Comparison of ENCODE assay signal across 8 cellular contexts in the genomic region with DNA sequence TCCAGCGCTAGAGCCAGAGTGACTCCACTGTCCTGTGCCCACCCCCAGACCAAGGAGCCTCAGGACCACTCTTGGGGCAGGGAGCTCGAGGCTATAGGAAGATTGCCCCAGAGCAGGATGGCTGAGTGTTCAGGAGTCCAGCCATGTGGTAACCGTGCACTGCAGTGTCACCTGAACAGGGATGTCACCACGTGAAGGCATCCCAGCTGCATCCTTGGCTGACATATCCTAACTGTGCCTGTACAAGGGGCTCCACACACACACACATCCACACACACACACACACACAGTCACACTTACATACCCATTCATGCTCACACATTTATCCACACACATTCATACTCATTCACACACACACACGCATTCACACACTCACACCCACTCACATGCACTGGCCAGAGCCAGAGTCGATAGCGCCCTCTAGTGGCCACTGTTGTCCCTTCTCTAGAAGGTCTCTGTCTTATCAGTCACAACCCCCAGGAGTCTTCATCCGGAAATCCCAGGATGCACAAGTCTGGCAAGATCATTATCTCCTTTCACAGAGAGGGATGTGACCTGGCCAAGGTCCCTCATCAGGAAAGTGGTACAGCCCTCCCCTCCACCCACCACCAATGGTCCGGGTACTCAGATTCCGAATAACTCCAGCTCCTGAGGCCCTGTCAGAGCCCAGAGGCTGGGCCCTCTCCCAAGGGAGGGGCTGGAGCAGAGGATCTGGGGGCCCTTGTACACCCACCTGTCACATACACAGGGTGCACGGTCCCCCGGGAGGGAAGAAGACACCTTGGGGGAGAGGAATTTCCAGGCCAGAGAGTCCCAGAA. TPM values are rescaled to one million over a fixed set of nuclear protein-coding genes. Genes with fewer than 3 reads are reported as not detected.
A peak's percentile ranks its signal among the peaks of the same experiment; 100 is the strongest.
DNase-seq lines count a peak whose midpoint lies in the region; ATAC-seq and TF ChIP-seq lines count a peak whose summit lies in the region.

No MANE protein-coding gene starts in this region.

- H3F3A ChIP-seq in smooth muscle cell (ENCODE audit: low read depth): no peaks in the 10 kb centered on the region

- H2AFZ ChIP-seq in KMS-11 (ENCODE audit: low read depth) (0 out of 2 replicates have a peak overlapping the region, but pooled peaks have one; percentile 7), smooth muscle cell (ENCODE audit: low read depth) (no peak overlapping the region)

- WGBS in right cardiac atrium: 47% methylated on average over 12 of the region's 12 CpGs
- 54% methylated on average over 12 of the region's 12 CpGs for WGBS in smooth muscle cell (ENCODE audit: low lambda C conversion rate)

- H3K4me3 ChIP-seq in KMS-11 (IDR thresholded peaks at IDR 0.05; ENCODE audit: insufficient read depth, low read depth, low read length) (no peak overlapping the region), right cardiac atrium (ENCODE audit: low read length) (no peak overlapping the region), smooth muscle cell (no peak overlapping the region)

- no peaks in the 10 kb centered on the region for H3K79me2 ChIP-seq in KMS-11 (ENCODE audit: insufficient read depth, low read depth)
- no peaks in the 10 kb centered on the region for H3K79me2 ChIP-seq in smooth muscle cell (ENCODE audit: low read depth)

- ATAC-seq in right cardiac atrium (peak; percentile 45 to 70), HG03460 (IDR thresholded peaks at IDR 0.05; ENCODE audit: unreplicated experiment) (no peak), HG02588 (IDR thresholded peaks at IDR 0.05; ENCODE audit: unreplicated experiment) (no peak)

- intact Hi-C loops in right cardiac atrium (cut with DNase I): loop anchor here in 2 of 4 donors (10.0 kb wide), 2 partner anchors 58 to 88 kb away; partner anchors contain the start of gene IGLL5 (in 1 of the 2)

- no peak overlapping the region for H3K27ac ChIP-seq in KMS-11
- no peak overlapping the region for H3K27ac ChIP-seq in right cardiac atrium (ENCODE audit: low read length)
- no peak overlapping the region for H3K27ac ChIP-seq in smooth muscle cell (ENCODE audit: low read depth)

- peaks cover 5% of the 10 kb centered on the region for H3K4me1 Mint-ChIP-seq in activated naive CD8-positive, alpha-beta T cell treated with anti-CD3 and anti-CD28 coated beads for 36 hours

- H3K9me3 Mint-ChIP-seq in activated naive CD8-positive, alpha-beta T cell treated with anti-CD3 and anti-CD28 coated beads for 36 hours: no peaks in the 10 kb centered on the region

- H4K20me1 ChIP-seq in KMS-11 (ENCODE audit: insufficient read depth): no peaks in the 10 kb centered on the region
- no peaks in the 10 kb centered on the region for H4K20me1 ChIP-seq in smooth muscle cell (ENCODE audit: low read depth)

- peak overlapping the region; percentile 19; the same call in 1 of the 2 replicates for H3K4me2 ChIP-seq in KMS-11
- H3K4me2 ChIP-seq in smooth muscle cell: no peak overlapping the region

- H3K27me3 ChIP-seq in KMS-11 (ENCODE audit: insufficient read depth, low read depth) (no peaks in the 10 kb centered on the region), right cardiac atrium (ENCODE audit: control insufficient read depth, insufficient read depth) (no peaks in the 10 kb centered on the region), smooth muscle cell (ENCODE audit: low read depth) (peaks cover 24% of the 10 kb centered on the region)

- H3K4me3 Mint-ChIP-seq in activated naive CD8-positive, alpha-beta T cell treated with anti-CD3 and anti-CD28 coated beads for 36 hours: no peak overlapping the region

- H3K36me3 Mint-ChIP-seq in activated naive CD8-positive, alpha-beta T cell treated with anti-CD3 and anti-CD28 coated beads for 36 hours: no peaks in the 10 kb centered on the region

- no peak overlapping the region for H3K27ac Mint-ChIP-seq in activated naive CD8-positive, alpha-beta T cell treated with anti-CD3 and anti-CD28 coated beads for 36 hours

- H3K36me3 ChIP-seq in KMS-11 (ENCODE audit: insufficient read depth) (no peaks in the 10 kb centered on the region), smooth muscle cell (ENCODE audit: low read depth) (no peaks in the 10 kb centered on the region)

- DNase-seq in DMS53 (lab: John Stamatoyannopoulos, UW): peak; percentile 69
- peak; percentile 38 for DNase-seq in SKM-1 (lab: John Stamatoyannopoulos, UW; ENCODE audit: unreplicated experiment)
- peak; percentile 64 for DNase-seq in activated naive CD8-positive, alpha-beta T cell treated with anti-CD3 and anti-CD28 coated beads for 36 hours
- peak in 1 of 3 donors; percentile 55 for DNase-seq in right cardiac atrium
- no peak for DNase-seq in smooth muscle cell (lab: John Stamatoyannopoulos, UW; ENCODE audit: unreplicated experiment)

- TF ChIP-seq CTCF in KMS-11 (conservative IDR thresholded peaks at IDR 0.05; ENCODE audit: low read depth, low read length): peak; percentile 94
- peak; percentile 92 for TF ChIP-seq CTCF in smooth muscle cell (IDR thresholded peaks at IDR 0.05; ENCODE audit: borderline replicate concordance, insufficient read depth, poor library complexity, severe bottlenecking)

- no peak overlapping the region for H3K9ac ChIP-seq in KMS-11
- H3K9ac ChIP-seq in smooth muscle cell (ENCODE audit: low read depth): no peak overlapping the region

- H3K4me1 ChIP-seq in KMS-11 (ENCODE audit: low read depth, poor library complexity, severe bottlenecking) (peaks cover 94% of the 10 kb centered on the region), right cardiac atrium (ENCODE audit: control insufficient read depth, insufficient read depth, low read length) (no peaks in the 10 kb centered on the region), smooth muscle cell (ENCODE audit: low read depth) (no peaks in the 10 kb centered on the region)

- H3K9me3 ChIP-seq in right cardiac atrium (ENCODE audit: control insufficient read depth, low read length): no peaks in the 10 kb centered on the region
- H3K9me3 ChIP-seq in smooth muscle cell (replicated peaks; ENCODE audit: low read depth): no peaks in the 10 kb centered on the region

- H3K27me3 Mint-ChIP-seq in activated naive CD8-positive, alpha-beta T cell treated with anti-CD3 and anti-CD28 coated beads for 36 hours: peaks cover 12% of the 10 kb centered on the region

RNA-seq across cellular contexts. Expression of gene IGLL5, which starts 55.1 kb away (rescaled TPM):
- under 1 TPM; 0.62 to 0.93 TPM for total RNA-seq in activated naive CD8-positive, alpha-beta T cell treated with anti-CD3 and anti-CD28 coated beads for 36 hours
- total RNA-seq in right cardiac atrium (under 1 TPM in 2 of 4 donors, not detected in 2; 0.65 to 0.97 TPM), smooth muscle cell (not detected in 2 replicates)
- polyA plus RNA-seq in right cardiac atrium (not detected), smooth muscle cell (not detected in 2 replicates)

Comparison
In these comparisons a context has a peak if more than half of its experiments do, and no peak if none do; other contexts are left out.
1. ATAC-seq: peak in right cardiac atrium (2 of 2); none in HG03460 (single experiment) and HG02588 (single experiment).